11 cellular contexts compared by ENCODE assay signal in genomic region chr12:80053048-80053790, GRCh38. TPM values are rescaled to one million over a fixed set of nuclear protein-coding genes. Genes with fewer than 3 reads are reported as not detected.
DNase-seq lines count a peak whose midpoint lies in the region; ATAC-seq and TF ChIP-seq lines count a peak whose summit lies in the region.
"Had no signal": no experiment of that assay in that cellular context is flagged by ENCODE, and none has a peak within 500 bp of the region (broad histone marks: within the 10 kb centered on the region; RNA-seq: fewer than 3 reads in every experiment).

No MANE protein-coding gene starts in this region.

- no peaks in the 10 kb centered on the region for H3K9me3 Mint-ChIP-seq in endodermal cell

- ATAC-seq in HG03175 (IDR thresholded peaks at IDR 0.05; ENCODE audit: unreplicated experiment) (no peak), GM19035 (IDR thresholded peaks at IDR 0.05; ENCODE audit: unreplicated experiment) (no peak)
- ATAC-seq: Panc1 had no signal

- peak overlapping the region; percentile 8 for H3K9ac ChIP-seq in adipocyte (ENCODE audit: low read length)
- no peak overlapping the region for H3K9ac ChIP-seq in endodermal cell (ENCODE audit: extremely low read depth, low read length, poor library complexity, severe bottlenecking)

- H3K4me1 ChIP-seq in adipocyte (ENCODE audit: control insufficient read depth, insufficient read depth, low read length) (peaks cover 12% of the 10 kb centered on the region), endodermal cell (ENCODE audit: control insufficient read depth, insufficient read depth, low read length) (no peaks in the 10 kb centered on the region)

- H3K27ac ChIP-seq in endodermal cell (ENCODE audit: low read depth, low read length), result no peak overlapping the region

- no peaks in the 10 kb centered on the region for H3K4me1 Mint-ChIP-seq in endodermal cell

- H3K27me3 ChIP-seq in adipocyte (replicated peaks; ENCODE audit: control insufficient read depth, insufficient read depth, low read length) (no peaks in the 10 kb centered on the region), endodermal cell (ENCODE audit: control insufficient read depth, insufficient read depth, low read length, poor library complexity, severe bottlenecking) (no peaks in the 10 kb centered on the region)

- WGBS in endodermal cell (ENCODE audit: insufficient coverage in 1 of 2, insufficient read length in 1 of 2), 2 experiments, result 87 to 89% methylated on average over 4 to 5 of the region's 6 CpGs

- no peaks in the 10 kb centered on the region for H3K27me3 Mint-ChIP-seq in endodermal cell (ENCODE audit: insufficient read depth)

- H3K4me3 ChIP-seq in adipocyte (ENCODE audit: low read length) (peak overlapping the region; percentile 35), endodermal cell (ENCODE audit: low read length) (no peak overlapping the region)

- no peaks in the 10 kb centered on the region for H3K9me3 ChIP-seq in adipocyte (ENCODE audit: control insufficient read depth, low read length)
- no peaks in the 10 kb centered on the region for H3K9me3 ChIP-seq in endodermal cell (ENCODE audit: control insufficient read depth, low read length)

- H3K36me3 ChIP-seq in adipocyte (ENCODE audit: control insufficient read depth, insufficient read depth, low read length, severe bottlenecking), result no peaks in the 10 kb centered on the region
- no peaks in the 10 kb centered on the region for H3K36me3 ChIP-seq in endodermal cell (ENCODE audit: control insufficient read depth, insufficient read depth, low read length)

- intact Hi-C loops in posterior cingulate gyrus (cut with DNase I), result no loop called here

- no peak overlapping the region for H3K27ac Mint-ChIP-seq in endodermal cell

- no peaks in the 10 kb centered on the region for H3K36me3 Mint-ChIP-seq in endodermal cell (ENCODE audit: low read depth)
- H3K36me3 Mint-ChIP-seq: CD4-positive, CD25-positive, alpha-beta regulatory T cell; immature natural killer cell had no signal

- H3K4me3 Mint-ChIP-seq in endodermal cell, result no peak overlapping the region
- H3K4me3 Mint-ChIP-seq: CD4-positive, CD25-positive, alpha-beta regulatory T cell; immature natural killer cell had no signal

- DNase-seq in AG20443 (ENCODE audit: low spot score), result peak; percentile 90
- peak; percentile 91 for DNase-seq in adipocyte (ENCODE audit: low read depth)
- DNase-seq in globus pallidus (ENCODE audit: low spot score), result peak; percentile 20
- DNase-seq in posterior cingulate gyrus, result peak; percentile 23 to 93 (median 71)
- no peak for DNase-seq in endodermal cell
- no peak for DNase-seq in activated effector memory CD4-positive, alpha-beta T cell treated with anti-CD3 and anti-CD28 coated beads, Interleukin-2, amount 50 U/mL, for 16 hours
- DNase-seq: CD4-positive, CD25-positive, alpha-beta regulatory T cell; immature natural killer cell had no signal

- no peak for TF ChIP-seq CTCF in endodermal cell (conservative IDR thresholded peaks at IDR 0.05)

RNA-seq across cellular contexts. Expression of gene OTOGL, which starts 46.1 kb away (rescaled TPM):
- 10 to 100 TPM in 1 of 2 donors, 1 to 10 TPM in 1; 2.4 to 11.4 TPM for total RNA-seq in endodermal cell
- polyA plus RNA-seq in endodermal cell (2013, experiment 1 of 2), result 1.00 TPM
- polyA plus RNA-seq in endodermal cell (2013, experiment 2 of 2), result 1.4 TPM
- total RNA-seq: CD4-positive, CD25-positive, alpha-beta regulatory T cell had no signal
- polyA plus RNA-seq: CD4-positive, CD25-positive, alpha-beta regulatory T cell; immature natural killer cell had no signal

Comparison
In these comparisons a context has a peak if more than half of its experiments do, and no peak if none do; other contexts are left out.
1. DNase-seq: peak in AG20443 (single experiment), adipocyte (single experiment), globus pallidus (single experiment) and posterior cingulate gyrus (10 of 10); none in endodermal cell (single experiment) and activated effector memory CD4-positive, alpha-beta T cell treated with anti-CD3 and anti-CD28 coated beads, Interleukin-2, amount 50 U/mL, for 16 hours (single experiment).